ENCODE assay signal across 13 cellular contexts in the genomic region with DNA sequence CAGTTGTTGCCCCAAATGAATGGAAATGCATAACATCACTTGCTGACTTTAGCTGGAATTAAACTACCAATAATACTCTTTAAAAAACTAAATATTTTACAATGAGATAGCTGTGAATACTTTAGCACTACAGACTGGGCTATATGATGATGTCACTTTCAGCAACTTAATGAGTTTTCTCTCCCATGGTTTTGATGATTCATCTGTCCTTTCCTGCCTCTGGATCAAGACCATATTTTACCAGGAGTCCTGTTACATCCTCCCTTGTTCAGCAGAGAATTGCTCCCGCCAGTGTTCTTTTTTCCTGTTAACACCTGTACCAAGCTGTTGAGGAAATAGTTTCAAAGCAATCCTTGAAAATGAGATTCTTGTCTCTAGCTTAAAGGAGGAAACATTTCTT.
DNase-seq lines count a peak whose midpoint lies in the region; ATAC-seq and TF ChIP-seq lines count a peak whose summit lies in the region.
"Had no signal": no experiment of that assay in that cellular context is flagged by ENCODE, and none has a peak within 500 bp of the region (broad histone marks: within the 10 kb centered on the region; RNA-seq: fewer than 3 reads in every experiment).

No MANE protein-coding gene starts in this region.

- no peaks in the 10 kb centered on the region for H3K36me3 ChIP-seq in neural progenitor cell
- H3K36me3 ChIP-seq: colonic mucosa had no signal

- H3K4me1 Mint-ChIP-seq in glutamatergic neuron (ENCODE audit: low read depth, unreplicated experiment) (no peaks in the 10 kb centered on the region), neural progenitor cell (peaks cover 37% of the 10 kb centered on the region)

- H3K4me2 ChIP-seq in neural progenitor cell: no peak overlapping the region

- TF ChIP-seq CTCF in RWPE1 (conservative IDR thresholded peaks at IDR 0.05; ENCODE audit: low read depth): no peak
- TF ChIP-seq CTCF in glutamatergic neuron (IDR thresholded peaks at IDR 0.05; ENCODE audit: partially characterized antibody, unreplicated experiment): no peak
- no peak for TF ChIP-seq CTCF in neural progenitor cell (IDR thresholded peaks at IDR 0.05)

- no peaks in the 10 kb centered on the region for H3K4me1 ChIP-seq in neural progenitor cell
- H3K4me1 ChIP-seq: colonic mucosa had no signal

- H3K4me3 Mint-ChIP-seq in glutamatergic neuron (ENCODE audit: unreplicated experiment) (no peak overlapping the region), neural progenitor cell (no peak overlapping the region)
- H3K4me3 Mint-ChIP-seq: nephron had no signal

- H3K79me2 ChIP-seq in neural progenitor cell (ENCODE audit: low read depth): no peaks in the 10 kb centered on the region

- H3F3A ChIP-seq in neural progenitor cell (ENCODE audit: low read depth): no peaks in the 10 kb centered on the region

- H3K9me3 ChIP-seq in neural progenitor cell (ENCODE audit: low read depth): no peaks in the 10 kb centered on the region
- H3K9me3 ChIP-seq: colonic mucosa had no signal

- no peak overlapping the region for H2AFZ ChIP-seq in neural progenitor cell (replicated peaks)

- H4K20me1 ChIP-seq in neural progenitor cell (ENCODE audit: low read depth): no peaks in the 10 kb centered on the region

- ATAC-seq in GM18519 (IDR thresholded peaks at IDR 0.05; ENCODE audit: low FRiP score, unreplicated experiment): no peak

- H3K27me3 Mint-ChIP-seq in glutamatergic neuron (ENCODE audit: unreplicated experiment) (no peaks in the 10 kb centered on the region), neural progenitor cell (ENCODE audit: insufficient read depth, low read depth) (no peaks in the 10 kb centered on the region)

- H3K9me3 Mint-ChIP-seq in glutamatergic neuron (ENCODE audit: unreplicated experiment) (no peaks in the 10 kb centered on the region), neural progenitor cell (no peaks in the 10 kb centered on the region)
- H3K9me3 Mint-ChIP-seq: nephron had no signal

- H3K27ac ChIP-seq in RWPE1 (no peak overlapping the region), neural progenitor cell (no peak overlapping the region)
- H3K27ac ChIP-seq: colonic mucosa, VCaP had no signal

- DNase-seq in NCI-H2171 treated with DMSO at 0.1 percent for 48 hours (lab: John Stamatoyannopoulos, UW) (peak; percentile 8), NCI-H2171 (lab: John Stamatoyannopoulos, UW) (no peak), RWPE1 (ENCODE audit: low spot score) (peak; percentile 45), fibroblast of peridontal ligament (ENCODE audit: extremely low read depth) (peak; percentile 76), renal cortical epithelial cell (ENCODE audit: low read depth) (peak; percentile 70), glutamatergic neuron (no peak), neural progenitor cell (ENCODE audit: low spot score) (no peak)
- DNase-seq: activated T-cell treated with anti-CD3 and anti-CD28 coated beads, Interleukin-2, amount 50 U/mL, for 1 hour; colonic mucosa; NCI-H1105 treated with DMSO at 0.1 percent for 48 hours had no signal

- H3K9ac ChIP-seq in neural progenitor cell: no peak overlapping the region

- no peak overlapping the region for H3K4me3 ChIP-seq in neural progenitor cell
- H3K4me3 ChIP-seq: colonic mucosa had no signal

- CTCF ChIA-PET in RWPE1 (lab: Yijun Ruan, JAX): interaction anchor here (0.6 kb wide), 1 partner anchor 16 kb away, joined by 3 read pairs; no protein-coding TSS in a partner anchor

- H3K27me3 ChIP-seq in neural progenitor cell: no peaks in the 10 kb centered on the region
- H3K27me3 ChIP-seq: colonic mucosa had no signal

- H3K36me3 Mint-ChIP-seq in glutamatergic neuron (ENCODE audit: unreplicated experiment): no peaks in the 10 kb centered on the region
- H3K36me3 Mint-ChIP-seq in neural progenitor cell: peaks cover 2% of the 10 kb centered on the region

- H3K27ac Mint-ChIP-seq in glutamatergic neuron (ENCODE audit: unreplicated experiment) (no peak overlapping the region), neural progenitor cell (no peak overlapping the region)

- POLR2A ChIA-PET in RWPE1 (lab: Yijun Ruan, JAX; ENCODE audit: low non-redundant PET): no interaction called here

Comparison
In these comparisons a context has a peak if more than half of its experiments do, and no peak if none do; other contexts are left out.
1. DNase-seq: peak in NCI-H2171 treated with DMSO at 0.1 percent for 48 hours (single experiment), RWPE1 (single experiment), fibroblast of peridontal ligament (single experiment) and renal cortical epithelial cell (single experiment); none in NCI-H2171 (single experiment), glutamatergic neuron (single experiment) and neural progenitor cell (single experiment).